ENCODE assay signal across 24 cellular contexts in the genomic region with DNA sequence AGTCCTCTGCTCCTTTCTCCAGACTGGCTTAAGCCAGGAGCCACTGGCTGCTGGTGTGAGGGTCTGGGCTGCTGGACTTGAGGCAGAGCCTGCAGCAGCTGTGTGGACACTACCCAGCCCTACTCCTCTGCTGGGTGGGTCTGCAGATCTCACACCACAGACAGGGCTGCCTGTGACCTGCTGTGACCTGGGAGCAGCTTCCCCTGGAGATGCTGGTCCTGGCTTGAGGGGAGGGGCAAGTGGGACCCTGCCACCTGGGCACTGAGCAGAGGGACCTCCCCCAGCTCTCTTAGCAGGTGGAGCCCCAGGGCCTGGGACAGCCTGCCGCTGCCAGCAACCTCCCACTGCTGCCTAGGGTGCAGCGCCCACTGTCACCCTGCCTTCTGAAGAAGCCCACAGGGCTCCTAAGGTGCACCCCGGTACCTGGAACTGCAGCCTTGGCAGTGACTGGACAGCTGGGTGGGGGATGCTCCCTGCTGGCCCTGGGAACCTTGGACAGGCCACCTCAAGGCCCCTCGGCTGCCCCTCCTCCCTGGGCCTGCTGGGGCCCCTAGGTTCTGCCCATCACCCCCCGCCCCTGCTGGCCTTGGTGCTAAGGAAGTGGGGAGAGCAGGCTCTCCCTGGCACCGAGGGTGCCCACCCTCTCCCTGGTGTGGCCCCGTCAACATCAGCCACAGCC. TPM values are rescaled to one million over a fixed set of nuclear protein-coding genes. Genes with fewer than 3 reads are reported as not detected.
DNase-seq lines count a peak whose midpoint lies in the region; ATAC-seq, FAIRE-seq and TF ChIP-seq lines count a peak whose summit lies in the region.
"Had no signal": no experiment of that assay in that cellular context is flagged by ENCODE, and none has a peak within 500 bp of the region (broad histone marks: within the 10 kb centered on the region; RNA-seq: fewer than 3 reads in every experiment).

No MANE protein-coding gene starts in this region.

- no peak overlapping the region for H2BK120ac ChIP-seq in H1 (replicated peaks; ENCODE audit: low read depth, low read length)

- no peak overlapping the region for H2BK15ac ChIP-seq in H1 (ENCODE audit: low read length)

- H3K27me3 ChIP-seq in H1 (replicated peaks in 1 of 4; ENCODE audit: control insufficient read depth in 3 of 4, extremely low read depth in 1 of 4, insufficient read depth in 3 of 4, low read length in 3 of 4): no peaks in the 10 kb centered on the region
- H3K27me3 ChIP-seq: neural progenitor cell had no signal

- no peak overlapping the region for H3K27ac Mint-ChIP-seq in stimulated activated effector memory CD8-positive, alpha-beta T cell treated with anti-CD3 and anti-CD28 coated beads, Interleukin-12 subunit alpha, Interleukin-12 subunit beta, amount 100 ng/mL, for 72 hours
- H3K27ac Mint-ChIP-seq: activated CD4-positive, alpha-beta T cell treated with anti-CD3 and anti-CD28 coated beads, Interleukin-2, amount 10 ng/mL, durations not matched to agents 7 days and 5 days; activated naive CD4-positive, alpha-beta T cell treated with anti-CD3 and anti-CD28 coated beads, Interleukin-2, amount 50 U/mL, for 72 hours; dendritic cell treated with granulocyte-macrophage colony-stimulating factor and Interleukin-4, amounts not matched to agents 40 ng/mL and 50 ng/mL, for 4 days; GM23338; neural progenitor cell had no signal

- no peak for TF ChIP-seq EP300 in H1 (IDR thresholded peaks at IDR 0.05; ENCODE audit: borderline replicate concordance in 1 of 2, low read depth in 2 of 2, low read length in 2 of 2)

- H3K27ac ChIP-seq in H1 (ENCODE audit: low read depth, low read length): no peak overlapping the region
- H3K27ac ChIP-seq: lower lobe of right lung, neural progenitor cell, prostate gland, thoracic aorta, WERI-Rb-1 had no signal

- H2BK12ac ChIP-seq in H1 (ENCODE audit: low read depth, low read length): no peak overlapping the region

- H3K23ac ChIP-seq in H1 (ENCODE audit: insufficient read length): no peak overlapping the region

- H3K9me3 Mint-ChIP-seq in stimulated activated effector memory CD8-positive, alpha-beta T cell treated with anti-CD3 and anti-CD28 coated beads, Interleukin-12 subunit alpha, Interleukin-12 subunit beta, amount 100 ng/mL, for 72 hours: no peaks in the 10 kb centered on the region
- H3K9me3 Mint-ChIP-seq: activated CD4-positive, alpha-beta T cell treated with anti-CD3 and anti-CD28 coated beads, Interleukin-2, amount 10 ng/mL, durations not matched to agents 7 days and 5 days; activated naive CD4-positive, alpha-beta T cell treated with anti-CD3 and anti-CD28 coated beads, Interleukin-2, amount 50 U/mL, for 72 hours; dendritic cell treated with granulocyte-macrophage colony-stimulating factor and Interleukin-4, amounts not matched to agents 40 ng/mL and 50 ng/mL, for 4 days; GM23338; neural progenitor cell had no signal

- ATAC-seq in HG03521 (IDR thresholded peaks at IDR 0.05; ENCODE audit: unreplicated experiment): no peak
- no peak for ATAC-seq in stimulated activated effector memory CD8-positive, alpha-beta T cell treated with anti-CD3 and anti-CD28 coated beads, Interleukin-12 subunit alpha, Interleukin-12 subunit beta, amount 100 ng/mL, for 72 hours
- ATAC-seq: activated naive CD4-positive, alpha-beta T cell treated with anti-CD3 and anti-CD28 coated beads, Interleukin-2, amount 50 U/mL, for 72 hours; lower lobe of right lung had no signal

- peaks cover 0 to 10% (median 0%) of the 10 kb centered on the region in 4 experiments; a peak in 2 of 8 replicates for H3K36me3 ChIP-seq in H1 (ENCODE audit: control insufficient read depth in 2 of 4, insufficient read depth in 4 of 4, low read length in 3 of 4)
- H3K36me3 ChIP-seq: neural progenitor cell, prostate gland had no signal

- CTCF ChIA-PET in H1 (lab: Charles Lee; ENCODE audit: partially characterized antibody): interaction anchor here (0.7 to 2.4 kb wide), 10 partner anchors 8 to 112 kb away, joined by 3 to 17 read pairs (median 4); partner anchors contain the start of gene SLC2A6

- H4K91ac ChIP-seq in H1 (replicated peaks; ENCODE audit: insufficient read length, low read length): no peak overlapping the region

- H3K4me1 ChIP-seq in H1 (replicated peaks in 1 of 4; ENCODE audit: control insufficient read depth in 3 of 4, insufficient read depth in 4 of 4, low read length in 3 of 4): no peaks in the 10 kb centered on the region; a peak in 2 of 7 replicates
- H3K4me1 ChIP-seq: neural progenitor cell, prostate gland had no signal

- TF ChIP-seq RAD21 in H1 (IDR thresholded peaks at IDR 0.05 in 1 of 2, conservative IDR thresholded peaks at IDR 0.05 in 1 of 2; ENCODE audit: low read depth in 2 of 2, low read length in 2 of 2): no peak

- H3K9me3 ChIP-seq in H1 (ENCODE audit: insufficient read depth in 2 of 2, low read depth in 1 of 2, low read length in 1 of 2): no peaks in the 10 kb centered on the region
- H3K9me3 ChIP-seq: lower lobe of right lung, prostate gland, thoracic aorta had no signal

- H3K18ac ChIP-seq in H1 (ENCODE audit: extremely low read depth, low read length): no peak overlapping the region

- no peak overlapping the region for H2AK5ac ChIP-seq in H1 (ENCODE audit: low read depth, low read length)

- peak overlapping the region; percentile 77 for H4K8ac ChIP-seq in H1 (ENCODE audit: extremely low read depth, insufficient read depth, low read length)

- no peaks in the 10 kb centered on the region for H3K36me3 Mint-ChIP-seq in stimulated activated effector memory CD8-positive, alpha-beta T cell treated with anti-CD3 and anti-CD28 coated beads, Interleukin-12 subunit alpha, Interleukin-12 subunit beta, amount 100 ng/mL, for 72 hours
- H3K36me3 Mint-ChIP-seq: activated naive CD4-positive, alpha-beta T cell treated with anti-CD3 and anti-CD28 coated beads, Interleukin-2, amount 50 U/mL, for 72 hours had no signal

- no peak overlapping the region for H3K4me3 Mint-ChIP-seq in stimulated activated effector memory CD8-positive, alpha-beta T cell treated with anti-CD3 and anti-CD28 coated beads, Interleukin-12 subunit alpha, Interleukin-12 subunit beta, amount 100 ng/mL, for 72 hours
- H3K4me3 Mint-ChIP-seq: activated CD4-positive, alpha-beta T cell treated with anti-CD3 and anti-CD28 coated beads, Interleukin-2, amount 10 ng/mL, durations not matched to agents 7 days and 5 days; dendritic cell treated with granulocyte-macrophage colony-stimulating factor and Interleukin-4, amounts not matched to agents 40 ng/mL and 50 ng/mL, for 4 days; GM23338; neural progenitor cell had no signal

- no peaks in the 10 kb centered on the region for H3K79me2 ChIP-seq in H1 (ENCODE audit: control insufficient read depth in 1 of 2, insufficient read depth in 2 of 2, low read length in 2 of 2)

- H3K14ac ChIP-seq in H1 (ENCODE audit: insufficient read length): no peak overlapping the region

- WGBS in H1 (ENCODE audit: extremely low coverage in 1 of 2, insufficient coverage in 1 of 2, insufficient read length in 1 of 2, insufficient replicate concordance in 2 of 2, low coverage in 1 of 2, low lambda C conversion rate in 2 of 2, missing lambda C conversion rate in 1 of 2), 2 experiments: 89% methylated on average over 6 of the region's 7 CpGs; no CpG with 5 or more reads in 1 of the 2 experiments

- H3K23me2 ChIP-seq in H1 (ENCODE audit: low read depth, low read length): no peaks in the 10 kb centered on the region

- H3K56ac ChIP-seq in H1 (replicated peaks; ENCODE audit: insufficient read length, low read depth, low read length): no peak overlapping the region

- H2BK20ac ChIP-seq in H1 (ENCODE audit: low read length): no peak overlapping the region

- no peak overlapping the region for H3K9ac ChIP-seq in H1 (replicated peaks in 1 of 4; ENCODE audit: extremely low read depth in 1 of 4, low read depth in 3 of 4, low read length in 3 of 4)
- H3K9ac ChIP-seq: neural progenitor cell had no signal

- H3K79me1 ChIP-seq in H1 (ENCODE audit: low read depth, low read length): no peaks in the 10 kb centered on the region; the same call in 1 of the 2 replicates

- H2BK5ac ChIP-seq in H1 (ENCODE audit: low read depth, low read length): no peak overlapping the region

- H3K4ac ChIP-seq in H1 (replicated peaks; ENCODE audit: insufficient read length, low read depth, low read length): no peak overlapping the region

- no peak for DNase-seq in H1 (ENCODE audit: low read depth in 1 of 2, low spot score in 2 of 2)
- DNase-seq in stimulated activated effector memory CD8-positive, alpha-beta T cell treated with anti-CD3 and anti-CD28 coated beads, Interleukin-12 subunit alpha, Interleukin-12 subunit beta, amount 100 ng/mL, for 72 hours (ENCODE audit: low spot score in 2 of 2): no peak
- DNase-seq: activated CD4-positive, alpha-beta T cell treated with anti-CD3 and anti-CD28 coated beads, Interleukin-2, amount 10 ng/mL, durations not matched to agents 7 days and 5 days; aorta; C1 segment of cervical spinal cord; Kasumi-1; lower lobe of right lung; NCI-H1694; NCI-H2171 treated with DMSO at 0.1 percent for 48 hours; NCI-H69; WERI-Rb-1 had no signal

- H3K4me1 Mint-ChIP-seq in stimulated activated effector memory CD8-positive, alpha-beta T cell treated with anti-CD3 and anti-CD28 coated beads, Interleukin-12 subunit alpha, Interleukin-12 subunit beta, amount 100 ng/mL, for 72 hours: peaks cover 4% of the 10 kb centered on the region
- H3K4me1 Mint-ChIP-seq: GM23338, neural progenitor cell had no signal

- H3K4me3 ChIP-seq in H1 (ENCODE audit: extremely low read depth in 1 of 4, insufficient read depth in 2 of 4, low read depth in 3 of 4, low read length in 4 of 4): no peak overlapping the region
- H3K4me3 ChIP-seq: GM23338, lower lobe of right lung, neural progenitor cell, prostate gland, thoracic aorta had no signal

- no peak overlapping the region for H2AFZ ChIP-seq in H1 (ENCODE audit: low read length)
- H2AFZ ChIP-seq: GM23338, neural progenitor cell had no signal

- no peak overlapping the region for H4K5ac ChIP-seq in H1 (ENCODE audit: insufficient read length, low read depth, low read length)

- no peak for TF ChIP-seq CTCF in H1 (IDR thresholded peaks at IDR 0.05; ENCODE audit: control extremely low read depth in 1 of 3, insufficient read depth in 1 of 3, low read depth in 1 of 3, low read length in 3 of 3)

- no peak for FAIRE-seq in H1 (lab: Jason Lieb, UNC)
- FAIRE-seq: endometrium, keratinocyte had no signal

- POLR2A ChIA-PET in H1 (lab: Charles Lee; ENCODE audit: partially characterized antibody): interaction anchor here (0.7 to 3.5 kb wide), 15 partner anchors 8 to 123 kb away, joined by 3 to 19 read pairs (median 4); partner anchors contain the start of genes CACFD1, MED22, RPL7A and SLC2A6

- H4K20me1 ChIP-seq in H1 (replicated peaks in 1 of 2; ENCODE audit: control insufficient read depth in 1 of 2, insufficient read depth in 2 of 2, low read length in 2 of 2): peaks cover 1 to 22% of the 10 kb centered on the region in 2 experiments

- no peak overlapping the region for H3K4me2 ChIP-seq in H1 (ENCODE audit: insufficient read depth in 1 of 2, low read depth in 2 of 2, low read length in 2 of 2)
- H3K4me2 ChIP-seq: GM23338, neural progenitor cell had no signal

- TF ChIP-seq POLR2A in GM18526 (IDR thresholded peaks at IDR 0.05; ENCODE audit: extremely low read depth, insufficient read length) (peak; percentile 26), H1 (IDR thresholded peaks at IDR 0.05; ENCODE audit: control extremely low read depth in 1 of 2, low read depth in 2 of 2, low read length in 2 of 2) (no peak)

RNA-seq across cellular contexts. Expression of gene CACFD1, which starts 9.1 kb away (rescaled TPM):
- 13.3 and 13.4 TPM in 2 replicates for total RNA-seq in H1 (2021; fragmentation: NEBNext Ultra II Directional; extraction: Animal tissue kit (Norgen Biotek cat#: 25700))
- polyA plus RNA-seq in H1 (2011; rRNA removed): 15.5 and 23.6 TPM in 2 replicates
- polyA plus RNA-seq in H1 (2011; cell fraction: cytosol; rRNA removed): 18.6 TPM
- polyA plus RNA-seq in H1 (2011; cell fraction: nucleus; rRNA removed): 36.2 TPM
- polyA plus RNA-seq in H1 (2012, experiment 1 of 2): 8.1 to 19.8 TPM (median 16.8 TPM) in 4 replicates
- polyA plus RNA-seq in H1 (2012, experiment 2 of 2): 11.4 TPM
- polyA plus RNA-seq in H1 (2013, experiment 1 of 2): 6.8 TPM
- 7.3 TPM for polyA plus RNA-seq in H1 (2013, experiment 2 of 2)
- polyA minus RNA-seq in H1 (2011; rRNA and poly(A)+ RNA removed): 15.2 and 20.4 TPM in 2 replicates
- 12.6 TPM for polyA minus RNA-seq in H1 (2011; cell fraction: cytosol; rRNA and poly(A)+ RNA removed)
- polyA minus RNA-seq in H1 (2011; cell fraction: nucleus; rRNA and poly(A)+ RNA removed): 33.3 TPM

RNA-seq across cellular contexts. Expression of gene SLC2A6, which starts 10.0 kb away (rescaled TPM):
- 16.6 and 17.9 TPM in 2 replicates for total RNA-seq in H1 (2021; fragmentation: NEBNext Ultra II Directional; extraction: Animal tissue kit (Norgen Biotek cat#: 25700))
- 17.8 and 18.6 TPM in 2 replicates for polyA plus RNA-seq in H1 (2011; rRNA removed)
- 16.9 TPM for polyA plus RNA-seq in H1 (2011; cell fraction: cytosol; rRNA removed)
- 22.9 TPM for polyA plus RNA-seq in H1 (2011; cell fraction: nucleus; rRNA removed)
- 9.1 to 15.8 TPM (median 14.0 TPM) in 4 replicates for polyA plus RNA-seq in H1 (2012, experiment 1 of 2)
- polyA plus RNA-seq in H1 (2012, experiment 2 of 2): 13.7 TPM
- polyA plus RNA-seq in H1 (2013, experiment 1 of 2): 21.9 TPM
- 21.5 TPM for polyA plus RNA-seq in H1 (2013, experiment 2 of 2)
- polyA minus RNA-seq in H1 (2011; rRNA and poly(A)+ RNA removed): 8.2 and 10.5 TPM in 2 replicates
- 13.1 TPM for polyA minus RNA-seq in H1 (2011; cell fraction: cytosol; rRNA and poly(A)+ RNA removed)
- polyA minus RNA-seq in H1 (2011; cell fraction: nucleus; rRNA and poly(A)+ RNA removed): 23.1 TPM

RNA-seq across cellular contexts. Expression of gene ADAMTS13, which starts 46.7 kb away (rescaled TPM):
- 5.1 and 5.8 TPM in 2 replicates for total RNA-seq in H1 (2021; fragmentation: NEBNext Ultra II Directional; extraction: Animal tissue kit (Norgen Biotek cat#: 25700))
- polyA plus RNA-seq in H1 (2011; rRNA removed): 4.4 and 6.6 TPM in 2 replicates
- polyA plus RNA-seq in H1 (2011; cell fraction: cytosol; rRNA removed): 7.0 TPM
- polyA plus RNA-seq in H1 (2011; cell fraction: nucleus; rRNA removed): 44.8 TPM
- polyA plus RNA-seq in H1 (2012, experiment 1 of 2): 6.3 to 11.9 TPM (median 9.7 TPM) in 4 replicates
- polyA plus RNA-seq in H1 (2012, experiment 2 of 2): 3.8 TPM
- 2.4 TPM for polyA plus RNA-seq in H1 (2013, experiment 1 of 2)
- polyA plus RNA-seq in H1 (2013, experiment 2 of 2): 2.8 TPM
- 1.5 and 2.2 TPM in 2 replicates for polyA minus RNA-seq in H1 (2011; rRNA and poly(A)+ RNA removed)
- 2.0 TPM for polyA minus RNA-seq in H1 (2011; cell fraction: cytosol; rRNA and poly(A)+ RNA removed)
- 5.4 TPM for polyA minus RNA-seq in H1 (2011; cell fraction: nucleus; rRNA and poly(A)+ RNA removed)

RNA-seq across cellular contexts. Expression of gene REXO4, which starts 51.1 kb away (rescaled TPM):
- total RNA-seq in H1 (2021; fragmentation: NEBNext Ultra II Directional; extraction: Animal tissue kit (Norgen Biotek cat#: 25700)): 37.7 and 38.3 TPM in 2 replicates
- 19.1 and 27.2 TPM in 2 replicates for polyA plus RNA-seq in H1 (2011; rRNA removed)
- 32.0 TPM for polyA plus RNA-seq in H1 (2011; cell fraction: cytosol; rRNA removed)
- 25.6 TPM for polyA plus RNA-seq in H1 (2011; cell fraction: nucleus; rRNA removed)
- polyA plus RNA-seq in H1 (2012, experiment 1 of 2): 29.8 to 38.9 TPM (median 35.9 TPM) in 4 replicates
- 16.3 TPM for polyA plus RNA-seq in H1 (2012, experiment 2 of 2)
- polyA plus RNA-seq in H1 (2013, experiment 1 of 2): 33.0 TPM
- polyA plus RNA-seq in H1 (2013, experiment 2 of 2): 32.0 TPM
- 16.0 and 19.0 TPM in 2 replicates for polyA minus RNA-seq in H1 (2011; rRNA and poly(A)+ RNA removed)
- polyA minus RNA-seq in H1 (2011; cell fraction: cytosol; rRNA and poly(A)+ RNA removed): 18.6 TPM
- polyA minus RNA-seq in H1 (2011; cell fraction: nucleus; rRNA and poly(A)+ RNA removed): 12.3 TPM

RNA-seq across cellular contexts. Expression of gene MYMK, which starts 55.8 kb away (rescaled TPM):
- not detected in 2 replicates for total RNA-seq in H1 (2021; fragmentation: NEBNext Ultra II Directional; extraction: Animal tissue kit (Norgen Biotek cat#: 25700))
- 0.30 TPM in 1 of 2 replicates, not detected in the other for polyA plus RNA-seq in H1 (2011; rRNA removed)
- 0.23 TPM for polyA plus RNA-seq in H1 (2011; cell fraction: cytosol; rRNA removed)
- polyA plus RNA-seq in H1 (2011; cell fraction: nucleus; rRNA removed): 0.30 TPM
- not detected in 4 replicates for polyA plus RNA-seq in H1 (2012, experiment 1 of 2)
- polyA plus RNA-seq in H1 (2012, experiment 2 of 2): not detected
- polyA plus RNA-seq in H1 (2013, experiment 1 of 2): not detected
- polyA plus RNA-seq in H1 (2013, experiment 2 of 2): 0.09 TPM
- polyA minus RNA-seq in H1 (2011; rRNA and poly(A)+ RNA removed): not detected in 2 replicates
- polyA minus RNA-seq in H1 (2011; cell fraction: cytosol; rRNA and poly(A)+ RNA removed): not detected
- polyA minus RNA-seq in H1 (2011; cell fraction: nucleus; rRNA and poly(A)+ RNA removed): not detected
- total RNA-seq: activated CD4-positive, alpha-beta T cell treated with anti-CD3 and anti-CD28 coated beads, Interleukin-2, amount 10 ng/mL, durations not matched to agents 7 days and 5 days; activated naive CD4-positive, alpha-beta T cell treated with anti-CD3 and anti-CD28 coated beads, Interleukin-2, amount 50 U/mL, for 72 hours; aorta; cardiac septum; Daoy; fibroblast of lung; GM23338; lower lobe of right lung; prostate gland; thoracic aorta had no signal
- polyA plus RNA-seq: aorta, fibroblast of lung, GM23338, keratinocyte had no signal
